Comparison of ENCODE assay signal across 17 cellular contexts in genomic region chr3:105195260-105195659, GRCh38.
DNase-seq lines count a peak whose midpoint lies in the region; ATAC-seq and TF ChIP-seq lines count a peak whose summit lies in the region.
"Had no signal": no experiment of that assay in that cellular context is flagged by ENCODE, and none has a peak within 500 bp of the region (broad histone marks: within the 10 kb centered on the region; RNA-seq: fewer than 3 reads in every experiment).

No MANE protein-coding gene starts in this region.

- no peak for TF ChIP-seq CTCF in A673 (conservative IDR thresholded peaks at IDR 0.05; ENCODE audit: low read depth, low read length)

- H3K27me3 ChIP-seq in A673 (replicated peaks; ENCODE audit: insufficient read depth, low read depth, low read length, poor library complexity) = no peaks in the 10 kb centered on the region
- H3K27me3 ChIP-seq: suprapubic skin had no signal

- no peak for ATAC-seq in HG03439 (IDR thresholded peaks at IDR 0.05; ENCODE audit: unreplicated experiment)

- intact Hi-C loops in A673 (cut with micrococcal nuclease; ENCODE audit: unreplicated experiment) = no loop called here

- no peaks in the 10 kb centered on the region for H3K9me3 ChIP-seq in A673 (ENCODE audit: low read depth, low read length, poor library complexity, severe bottlenecking)
- H3K9me3 ChIP-seq: suprapubic skin had no signal

- DNase-seq in A673 (ENCODE audit: low spot score) (peak; percentile 85), M059J (ENCODE audit: low read depth) (peak; percentile 50), dedifferentiated amniotic fluid mesenchymal stem cell (ENCODE audit: extremely low spot score) (peak; percentile 59), kidney tubule cell (ENCODE audit: low spot score) (peak; percentile 7), GDM1 (lab: John Stamatoyannopoulos, UW) (no peak), NCI-H2029 (lab: John Stamatoyannopoulos, UW) (no peak), NCI-H1048 (lab: John Stamatoyannopoulos, UW) (no peak)
- DNase-seq: activated CD4-positive, alpha-beta memory T cell treated with anti-CD3 and anti-CD28 coated beads for 36 hours; anterior cingulate cortex; DMS 273 treated with DMSO at 0.1 percent for 48 hours; NCI-H2029 treated with DMSO at 0.1 percent for 48 hours; nucleus accumbens; SHP77; T1000 had no signal

- no TSS peak for BruUV-seq in A673 (replicated peaks; lab: Mats Ljungman, UMichigan)

- H3K4me1 ChIP-seq in A673 (ENCODE audit: insufficient read depth, low read length, poor library complexity, severe bottlenecking) = peaks cover 36% of the 10 kb centered on the region
- H3K4me1 ChIP-seq: suprapubic skin had no signal

- POLR2A ChIA-PET in A673 (lab: Charles Lee; ENCODE audit: low non-redundant PET) = no interaction called here

- H3K36me3 ChIP-seq in A673 (ENCODE audit: insufficient read depth, low read length, poor library complexity, severe bottlenecking) = no peaks in the 10 kb centered on the region
- H3K36me3 ChIP-seq: suprapubic skin had no signal

- no peak overlapping the region for H3K27ac ChIP-seq in A673 (ENCODE audit: low read depth, low read length, poor library complexity, severe bottlenecking)
- H3K27ac ChIP-seq: HL-60, suprapubic skin had no signal

- H3K4me3 ChIP-seq in A673 (ENCODE audit: low read depth, low read length, poor library complexity, severe bottlenecking) = no peak overlapping the region
- H3K4me3 ChIP-seq: suprapubic skin had no signal

- CTCF ChIA-PET in A673 (lab: Charles Lee) = no interaction called here

Comparison
In these comparisons a context has a peak if more than half of its experiments do, and no peak if none do; other contexts are left out.
1. DNase-seq: peak in A673 (single experiment), M059J (single experiment), dedifferentiated amniotic fluid mesenchymal stem cell (single experiment) and kidney tubule cell (single experiment); none in GDM1 (single experiment), NCI-H2029 (single experiment) and NCI-H1048 (single experiment).